17 cellular contexts compared by ENCODE assay signal in the genomic region with DNA sequence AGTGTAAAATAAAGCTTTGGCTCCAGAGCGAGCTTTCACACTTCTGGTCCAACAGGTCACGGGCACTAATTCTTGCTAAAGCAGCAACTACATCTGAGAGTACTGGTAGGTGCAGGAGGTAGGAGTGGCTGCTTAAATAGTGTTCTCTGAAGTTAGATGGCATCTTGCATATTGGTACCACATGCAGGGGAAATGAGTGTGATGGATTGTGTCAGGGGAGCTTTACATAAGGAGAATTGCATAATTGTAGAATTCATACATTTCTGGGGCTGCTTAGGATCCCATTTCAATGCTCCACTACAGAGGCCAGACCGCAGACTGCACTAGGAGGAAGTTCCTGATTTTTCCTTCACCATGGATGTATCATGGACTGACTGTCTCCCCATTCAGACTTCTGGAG.
DNase-seq lines count a peak whose midpoint lies in the region; ATAC-seq and TF ChIP-seq lines count a peak whose summit lies in the region.
"Had no signal": no experiment of that assay in that cellular context is flagged by ENCODE, and none has a peak within 500 bp of the region (broad histone marks: within the 10 kb centered on the region; RNA-seq: fewer than 3 reads in every experiment).

No MANE protein-coding gene starts in this region.

- no peak overlapping the region for H3K27ac Mint-ChIP-seq in endothelial cell (ENCODE audit: unreplicated experiment)
- H3K27ac Mint-ChIP-seq: B cell; CD4-positive, alpha-beta memory T cell had no signal

- H3K4me1 Mint-ChIP-seq in endothelial cell (ENCODE audit: unreplicated experiment): no peaks in the 10 kb centered on the region
- H3K4me1 Mint-ChIP-seq: B cell had no signal

- H3K27me3 Mint-ChIP-seq in endothelial cell (ENCODE audit: unreplicated experiment): peaks cover 4% of the 10 kb centered on the region
- H3K27me3 Mint-ChIP-seq: B cell had no signal

- H3K27ac ChIP-seq in angular gyrus (ENCODE audit: low read depth, low read length) (peak overlapping the region; percentile 46), layer of hippocampus (ENCODE audit: low read depth, low read length) (peak overlapping the region; percentile 47)
- H3K27ac ChIP-seq: RWPE1 had no signal

- no peak overlapping the region for H3K4me3 Mint-ChIP-seq in endothelial cell (ENCODE audit: unreplicated experiment)
- H3K4me3 Mint-ChIP-seq: B cell; CD4-positive, alpha-beta memory T cell had no signal

- no peak for TF ChIP-seq CTCF in endothelial cell (IDR thresholded peaks at IDR 0.05; ENCODE audit: unreplicated experiment)

- H3K36me3 Mint-ChIP-seq in endothelial cell (ENCODE audit: low read depth, unreplicated experiment): peaks cover 33% of the 10 kb centered on the region
- H3K36me3 Mint-ChIP-seq: CD4-positive, alpha-beta memory T cell had no signal

- H3K27me3 ChIP-seq in layer of hippocampus (ENCODE audit: control insufficient read depth, insufficient read depth, low read length): no peaks in the 10 kb centered on the region

- no peaks in the 10 kb centered on the region for H3K9me3 Mint-ChIP-seq in endothelial cell (ENCODE audit: unreplicated experiment)
- H3K9me3 Mint-ChIP-seq: CD4-positive, alpha-beta memory T cell had no signal

- peak; percentile 7 for DNase-seq in CD1c-positive myeloid dendritic cell (ENCODE audit: extremely low spot score)
- peak; percentile 5 to 27 for DNase-seq in Kasumi-1 (lab: John Stamatoyannopoulos, UW)
- DNase-seq in NK-92 treated with Interleukin-12 subunit alpha and Interleukin-12 subunit beta, amount 100 ng/mL, for 24 hours (lab: John Stamatoyannopoulos, UW): no peak
- DNase-seq in effector CD8-positive, alpha-beta T cell (lab: John Stamatoyannopoulos, UW): no peak
- no peak for DNase-seq in endothelial cell (ENCODE audit: low spot score)
- DNase-seq: ACHN; CD4-positive, alpha-beta memory T cell; DMS79 treated with DMSO at 0.1 percent for 48 hours; NCI-H1105 treated with DMSO at 0.1 percent for 48 hours; NCI-H187; NCI-H446 treated with DMSO at 0.1 percent for 48 hours; NCI-H774 had no signal

- no peak for ATAC-seq in HG03095 (IDR thresholded peaks at IDR 0.05; ENCODE audit: unreplicated experiment)

Comparison
In these comparisons a context has a peak if more than half of its experiments do, and no peak if none do; other contexts are left out.
1. DNase-seq: peak in CD1c-positive myeloid dendritic cell (single experiment) and Kasumi-1 (2 of 2); none in NK-92 treated with Interleukin-12 subunit alpha and Interleukin-12 subunit beta, amount 100 ng/mL, for 24 hours (single experiment), effector CD8-positive, alpha-beta T cell (single experiment) and endothelial cell (single experiment).